ENCODE assay signal across 1 cellular context in the genomic region with DNA sequence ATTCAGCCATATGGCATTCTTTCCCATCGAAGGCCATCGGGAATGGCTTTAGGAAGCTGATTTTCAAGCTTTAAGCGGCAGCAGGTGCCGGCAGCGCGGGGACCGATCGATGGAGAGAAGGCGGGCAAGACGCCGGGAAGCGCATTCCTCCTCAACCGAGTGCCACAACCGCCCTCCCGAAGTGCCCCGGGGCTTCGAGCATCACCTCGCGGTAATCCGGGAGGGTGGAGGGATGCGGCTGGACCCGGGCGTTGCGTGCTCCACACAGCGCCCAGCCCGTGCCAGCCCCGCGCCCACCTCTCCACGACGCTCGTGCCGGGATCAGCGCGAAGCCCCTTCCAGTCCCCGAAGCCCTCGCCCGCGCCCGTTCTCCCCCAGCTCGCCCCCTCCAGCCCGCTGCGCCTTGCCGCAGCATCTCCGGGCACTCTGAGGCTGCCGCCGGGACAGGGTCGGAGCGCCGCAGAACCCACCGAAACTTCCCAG.
TF ChIP-seq lines count a peak whose summit lies in the region.

No MANE protein-coding gene starts in this region.

TF ChIP-seq in HEK293, 187 proteins besides CTCF, POLR2A, EP300 and RAD21 (continued from another document and continues in another):
- TF ChIP-seq, protein P1, sequence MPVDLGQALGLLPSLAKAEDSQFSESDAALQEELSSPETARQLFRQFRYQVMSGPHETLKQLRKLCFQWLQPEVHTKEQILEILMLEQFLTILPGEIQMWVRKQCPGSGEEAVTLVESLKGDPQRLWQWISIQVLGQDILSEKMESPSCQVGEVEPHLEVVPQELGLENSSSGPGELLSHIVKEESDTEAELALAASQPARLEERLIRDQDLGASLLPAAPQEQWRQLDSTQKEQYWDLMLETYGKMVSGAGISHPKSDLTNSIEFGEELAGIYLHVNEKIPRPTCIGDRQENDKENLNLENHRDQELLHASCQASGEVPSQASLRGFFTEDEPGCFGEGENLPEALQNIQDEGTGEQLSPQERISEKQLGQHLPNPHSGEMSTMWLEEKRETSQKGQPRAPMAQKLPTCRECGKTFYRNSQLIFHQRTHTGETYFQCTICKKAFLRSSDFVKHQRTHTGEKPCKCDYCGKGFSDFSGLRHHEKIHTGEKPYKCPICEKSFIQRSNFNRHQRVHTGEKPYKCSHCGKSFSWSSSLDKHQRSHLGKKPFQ (tag by site-specific recombination; IDR thresholded peaks at IDR 0.05) = no peak
- TF ChIP-seq, protein P2, sequence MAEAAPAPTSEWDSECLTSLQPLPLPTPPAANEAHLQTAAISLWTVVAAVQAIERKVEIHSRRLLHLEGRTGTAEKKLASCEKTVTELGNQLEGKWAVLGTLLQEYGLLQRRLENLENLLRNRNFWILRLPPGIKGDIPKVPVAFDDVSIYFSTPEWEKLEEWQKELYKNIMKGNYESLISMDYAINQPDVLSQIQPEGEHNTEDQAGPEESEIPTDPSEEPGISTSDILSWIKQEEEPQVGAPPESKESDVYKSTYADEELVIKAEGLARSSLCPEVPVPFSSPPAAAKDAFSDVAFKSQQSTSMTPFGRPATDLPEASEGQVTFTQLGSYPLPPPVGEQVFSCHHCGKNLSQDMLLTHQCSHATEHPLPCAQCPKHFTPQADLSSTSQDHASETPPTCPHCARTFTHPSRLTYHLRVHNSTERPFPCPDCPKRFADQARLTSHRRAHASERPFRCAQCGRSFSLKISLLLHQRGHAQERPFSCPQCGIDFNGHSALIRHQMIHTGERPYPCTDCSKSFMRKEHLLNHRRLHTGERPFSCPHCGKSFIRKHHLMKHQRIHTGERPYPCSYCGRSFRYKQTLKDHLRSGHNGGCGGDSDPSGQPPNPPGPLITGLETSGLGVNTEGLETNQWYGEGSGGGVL (tag by site-specific recombination; IDR thresholded peaks at IDR 0.05) = peak; percentile 53; the same call in 1 of the 2 replicates
- TF ChIP-seq, protein P3, sequence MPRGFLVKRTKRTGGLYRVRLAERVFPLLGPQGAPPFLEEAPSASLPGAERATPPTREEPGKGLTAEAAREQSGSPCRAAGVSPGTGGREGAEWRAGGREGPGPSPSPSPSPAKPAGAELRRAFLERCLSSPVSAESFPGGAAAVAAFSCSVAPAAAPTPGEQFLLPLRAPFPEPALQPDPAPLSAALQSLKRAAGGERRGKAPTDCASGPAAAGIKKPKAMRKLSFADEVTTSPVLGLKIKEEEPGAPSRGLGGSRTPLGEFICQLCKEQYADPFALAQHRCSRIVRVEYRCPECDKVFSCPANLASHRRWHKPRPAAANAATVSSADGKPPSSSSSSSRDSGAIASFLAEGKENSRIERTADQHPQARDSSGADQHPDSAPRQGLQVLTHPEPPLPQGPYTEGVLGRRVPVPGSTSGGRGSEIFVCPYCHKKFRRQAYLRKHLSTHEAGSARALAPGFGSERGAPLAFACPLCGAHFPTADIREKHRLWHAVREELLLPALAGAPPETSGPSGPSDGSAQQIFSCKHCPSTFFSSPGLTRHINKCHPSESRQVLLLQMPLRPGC (tag by site-specific recombination; IDR thresholded peaks at IDR 0.05) = 0 out of 2 replicates have a peak, but pooled peaks have one; percentile 24
- TF ChIP-seq, protein P4, sequence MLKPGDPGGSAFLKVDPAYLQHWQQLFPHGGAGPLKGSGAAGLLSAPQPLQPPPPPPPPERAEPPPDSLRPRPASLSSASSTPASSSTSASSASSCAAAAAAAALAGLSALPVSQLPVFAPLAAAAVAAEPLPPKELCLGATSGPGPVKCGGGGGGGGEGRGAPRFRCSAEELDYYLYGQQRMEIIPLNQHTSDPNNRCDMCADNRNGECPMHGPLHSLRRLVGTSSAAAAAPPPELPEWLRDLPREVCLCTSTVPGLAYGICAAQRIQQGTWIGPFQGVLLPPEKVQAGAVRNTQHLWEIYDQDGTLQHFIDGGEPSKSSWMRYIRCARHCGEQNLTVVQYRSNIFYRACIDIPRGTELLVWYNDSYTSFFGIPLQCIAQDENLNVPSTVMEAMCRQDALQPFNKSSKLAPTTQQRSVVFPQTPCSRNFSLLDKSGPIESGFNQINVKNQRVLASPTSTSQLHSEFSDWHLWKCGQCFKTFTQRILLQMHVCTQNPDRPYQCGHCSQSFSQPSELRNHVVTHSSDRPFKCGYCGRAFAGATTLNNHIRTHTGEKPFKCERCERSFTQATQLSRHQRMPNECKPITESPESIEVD (tag by site-specific recombination; IDR thresholded peaks at IDR 0.05) = no peak
- TF ChIP-seq, protein P5, sequence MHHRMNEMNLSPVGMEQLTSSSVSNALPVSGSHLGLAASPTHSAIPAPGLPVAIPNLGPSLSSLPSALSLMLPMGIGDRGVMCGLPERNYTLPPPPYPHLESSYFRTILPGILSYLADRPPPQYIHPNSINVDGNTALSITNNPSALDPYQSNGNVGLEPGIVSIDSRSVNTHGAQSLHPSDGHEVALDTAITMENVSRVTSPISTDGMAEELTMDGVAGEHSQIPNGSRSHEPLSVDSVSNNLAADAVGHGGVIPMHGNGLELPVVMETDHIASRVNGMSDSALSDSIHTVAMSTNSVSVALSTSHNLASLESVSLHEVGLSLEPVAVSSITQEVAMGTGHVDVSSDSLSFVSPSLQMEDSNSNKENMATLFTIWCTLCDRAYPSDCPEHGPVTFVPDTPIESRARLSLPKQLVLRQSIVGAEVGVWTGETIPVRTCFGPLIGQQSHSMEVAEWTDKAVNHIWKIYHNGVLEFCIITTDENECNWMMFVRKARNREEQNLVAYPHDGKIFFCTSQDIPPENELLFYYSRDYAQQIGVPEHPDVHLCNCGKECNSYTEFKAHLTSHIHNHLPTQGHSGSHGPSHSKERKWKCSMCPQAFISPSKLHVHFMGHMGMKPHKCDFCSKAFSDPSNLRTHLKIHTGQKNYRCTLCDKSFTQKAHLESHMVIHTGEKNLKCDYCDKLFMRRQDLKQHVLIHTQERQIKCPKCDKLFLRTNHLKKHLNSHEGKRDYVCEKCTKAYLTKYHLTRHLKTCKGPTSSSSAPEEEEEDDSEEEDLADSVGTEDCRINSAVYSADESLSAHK (tag by site-specific recombination; IDR thresholded peaks at IDR 0.05) = no peak
- TF ChIP-seq ZNF544 (tag by site-specific recombination; IDR thresholded peaks at IDR 0.05) (no peak), ZNF155 (tag by site-specific recombination; IDR thresholded peaks at IDR 0.05) (no peak), ZNF391 (tag by site-specific recombination; IDR thresholded peaks at IDR 0.05; ENCODE audit: borderline replicate concordance, low read depth) (no peak), ZNF600 (tag by site-specific recombination; IDR thresholded peaks at IDR 0.05) (peak; percentile 82), ZNF121 (tag by site-specific recombination; IDR thresholded peaks at IDR 0.05) (no peak), ZNF114 (tag by site-specific recombination; IDR thresholded peaks at IDR 0.05) (no peak), ZNF37A (tag by site-specific recombination; IDR thresholded peaks at IDR 0.05) (no peak), ZBTB20 (tag by site-specific recombination; IDR thresholded peaks at IDR 0.05) (peak; percentile 88), ZNF777 (tag by site-specific recombination; IDR thresholded peaks at IDR 0.05; ENCODE audit: borderline replicate concordance) (peak; percentile 76; the same call in 1 of the 2 replicates), ZBTB8A (tag by site-specific recombination; IDR thresholded peaks at IDR 0.05) (peak; percentile 96), ZNF433 (tag by site-specific recombination; IDR thresholded peaks at IDR 0.05; ENCODE audit: low read depth) (no peak), ZNF426 (tag by site-specific recombination; IDR thresholded peaks at IDR 0.05) (no peak), YY2 (tag by site-specific recombination; IDR thresholded peaks at IDR 0.05) (no peak), GFI1B (tag by site-specific recombination; IDR thresholded peaks at IDR 0.05) (no peak), ZNF623 (tag by site-specific recombination; IDR thresholded peaks at IDR 0.05) (no peak), ZNF10 (tag by site-specific recombination; IDR thresholded peaks at IDR 0.05) (peak; percentile 93), ZNF146 (tag by site-specific recombination; IDR thresholded peaks at IDR 0.05) (no peak), KLF9 (tag by site-specific recombination; IDR thresholded peaks at IDR 0.05; ENCODE audit: low read depth) (peak; percentile 25; the same call in 1 of the 2 replicates), ZNF555 (tag by site-specific recombination; conservative IDR thresholded peaks at IDR 0.05) (no peak), SALL2 (tag by site-specific recombination; IDR thresholded peaks at IDR 0.05; ENCODE audit: borderline replicate concordance) (no peak), WT1 (tag by site-specific recombination; IDR thresholded peaks at IDR 0.05) (0 out of 2 replicates have a peak, but pooled peaks have one; percentile 20), SP7 (tag by site-specific recombination; IDR thresholded peaks at IDR 0.05) (peak; percentile 66; the same call in 1 of the 2 replicates), ZNF157 (tag by site-specific recombination; IDR thresholded peaks at IDR 0.05) (no peak), ZBTB17 (tag by site-specific recombination; IDR thresholded peaks at IDR 0.05) (peak; percentile 67), HOXA7 (CRISPR knock-in tag; IDR thresholded peaks at IDR 0.05; ENCODE audit: borderline replicate concordance) (no peak), MEIS1 (CRISPR knock-in tag; IDR thresholded peaks at IDR 0.05; ENCODE audit: borderline replicate concordance) (no peak), ZNF311 (tag by site-specific recombination; IDR thresholded peaks at IDR 0.05; ENCODE audit: borderline replicate concordance) (no peak), ZNF132 (tag by site-specific recombination; IDR thresholded peaks at IDR 0.05; ENCODE audit: borderline replicate concordance) (no peak), ZNF211 (tag by site-specific recombination; IDR thresholded peaks at IDR 0.05; ENCODE audit: low read depth) (no peak), ZNF423 (tag by site-specific recombination; IDR thresholded peaks at IDR 0.05) (no peak)
- TF ChIP-seq, protein P6, sequence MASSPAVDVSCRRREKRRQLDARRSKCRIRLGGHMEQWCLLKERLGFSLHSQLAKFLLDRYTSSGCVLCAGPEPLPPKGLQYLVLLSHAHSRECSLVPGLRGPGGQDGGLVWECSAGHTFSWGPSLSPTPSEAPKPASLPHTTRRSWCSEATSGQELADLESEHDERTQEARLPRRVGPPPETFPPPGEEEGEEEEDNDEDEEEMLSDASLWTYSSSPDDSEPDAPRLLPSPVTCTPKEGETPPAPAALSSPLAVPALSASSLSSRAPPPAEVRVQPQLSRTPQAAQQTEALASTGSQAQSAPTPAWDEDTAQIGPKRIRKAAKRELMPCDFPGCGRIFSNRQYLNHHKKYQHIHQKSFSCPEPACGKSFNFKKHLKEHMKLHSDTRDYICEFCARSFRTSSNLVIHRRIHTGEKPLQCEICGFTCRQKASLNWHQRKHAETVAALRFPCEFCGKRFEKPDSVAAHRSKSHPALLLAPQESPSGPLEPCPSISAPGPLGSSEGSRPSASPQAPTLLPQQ (tag by site-specific recombination; IDR thresholded peaks at IDR 0.05) = peak; percentile 63; the same call in 1 of the 2 replicates
- TF ChIP-seq, protein P7, sequence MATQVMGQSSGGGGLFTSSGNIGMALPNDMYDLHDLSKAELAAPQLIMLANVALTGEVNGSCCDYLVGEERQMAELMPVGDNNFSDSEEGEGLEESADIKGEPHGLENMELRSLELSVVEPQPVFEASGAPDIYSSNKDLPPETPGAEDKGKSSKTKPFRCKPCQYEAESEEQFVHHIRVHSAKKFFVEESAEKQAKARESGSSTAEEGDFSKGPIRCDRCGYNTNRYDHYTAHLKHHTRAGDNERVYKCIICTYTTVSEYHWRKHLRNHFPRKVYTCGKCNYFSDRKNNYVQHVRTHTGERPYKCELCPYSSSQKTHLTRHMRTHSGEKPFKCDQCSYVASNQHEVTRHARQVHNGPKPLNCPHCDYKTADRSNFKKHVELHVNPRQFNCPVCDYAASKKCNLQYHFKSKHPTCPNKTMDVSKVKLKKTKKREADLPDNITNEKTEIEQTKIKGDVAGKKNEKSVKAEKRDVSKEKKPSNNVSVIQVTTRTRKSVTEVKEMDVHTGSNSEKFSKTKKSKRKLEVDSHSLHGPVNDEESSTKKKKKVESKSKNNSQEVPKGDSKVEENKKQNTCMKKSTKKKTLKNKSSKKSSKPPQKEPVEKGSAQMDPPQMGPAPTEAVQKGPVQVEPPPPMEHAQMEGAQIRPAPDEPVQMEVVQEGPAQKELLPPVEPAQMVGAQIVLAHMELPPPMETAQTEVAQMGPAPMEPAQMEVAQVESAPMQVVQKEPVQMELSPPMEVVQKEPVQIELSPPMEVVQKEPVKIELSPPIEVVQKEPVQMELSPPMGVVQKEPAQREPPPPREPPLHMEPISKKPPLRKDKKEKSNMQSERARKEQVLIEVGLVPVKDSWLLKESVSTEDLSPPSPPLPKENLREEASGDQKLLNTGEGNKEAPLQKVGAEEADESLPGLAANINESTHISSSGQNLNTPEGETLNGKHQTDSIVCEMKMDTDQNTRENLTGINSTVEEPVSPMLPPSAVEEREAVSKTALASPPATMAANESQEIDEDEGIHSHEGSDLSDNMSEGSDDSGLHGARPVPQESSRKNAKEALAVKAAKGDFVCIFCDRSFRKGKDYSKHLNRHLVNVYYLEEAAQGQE (tag by site-specific recombination; IDR thresholded peaks at IDR 0.05) = no peak; the same call in 1 of the 2 replicates
- TF ChIP-seq, protein P8, sequence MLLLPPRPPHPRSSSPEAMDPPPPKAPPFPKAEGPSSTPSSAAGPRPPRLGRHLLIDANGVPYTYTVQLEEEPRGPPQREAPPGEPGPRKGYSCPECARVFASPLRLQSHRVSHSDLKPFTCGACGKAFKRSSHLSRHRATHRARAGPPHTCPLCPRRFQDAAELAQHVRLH (tag by site-specific recombination; IDR thresholded peaks at IDR 0.05) = no peak
- TF ChIP-seq, protein P9, sequence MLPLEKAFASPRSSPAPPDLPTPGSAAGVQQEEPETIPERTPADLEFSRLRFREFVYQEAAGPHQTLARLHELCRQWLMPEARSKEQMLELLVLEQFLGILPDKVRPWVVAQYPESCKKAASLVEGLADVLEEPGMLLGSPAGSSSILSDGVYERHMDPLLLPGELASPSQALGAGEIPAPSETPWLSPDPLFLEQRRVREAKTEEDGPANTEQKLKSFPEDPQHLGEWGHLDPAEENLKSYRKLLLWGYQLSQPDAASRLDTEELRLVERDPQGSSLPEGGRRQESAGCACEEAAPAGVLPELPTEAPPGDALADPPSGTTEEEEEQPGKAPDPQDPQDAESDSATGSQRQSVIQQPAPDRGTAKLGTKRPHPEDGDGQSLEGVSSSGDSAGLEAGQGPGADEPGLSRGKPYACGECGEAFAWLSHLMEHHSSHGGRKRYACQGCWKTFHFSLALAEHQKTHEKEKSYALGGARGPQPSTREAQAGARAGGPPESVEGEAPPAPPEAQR (tag by site-specific recombination; IDR thresholded peaks at IDR 0.05) = no peak
- TF ChIP-seq, protein P10, sequence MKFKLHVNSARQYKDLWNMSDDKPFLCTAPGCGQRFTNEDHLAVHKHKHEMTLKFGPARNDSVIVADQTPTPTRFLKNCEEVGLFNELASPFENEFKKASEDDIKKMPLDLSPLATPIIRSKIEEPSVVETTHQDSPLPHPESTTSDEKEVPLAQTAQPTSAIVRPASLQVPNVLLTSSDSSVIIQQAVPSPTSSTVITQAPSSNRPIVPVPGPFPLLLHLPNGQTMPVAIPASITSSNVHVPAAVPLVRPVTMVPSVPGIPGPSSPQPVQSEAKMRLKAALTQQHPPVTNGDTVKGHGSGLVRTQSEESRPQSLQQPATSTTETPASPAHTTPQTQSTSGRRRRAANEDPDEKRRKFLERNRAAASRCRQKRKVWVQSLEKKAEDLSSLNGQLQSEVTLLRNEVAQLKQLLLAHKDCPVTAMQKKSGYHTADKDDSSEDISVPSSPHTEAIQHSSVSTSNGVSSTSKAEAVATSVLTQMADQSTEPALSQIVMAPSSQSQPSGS (tag by site-specific recombination; IDR thresholded peaks at IDR 0.05; ENCODE audit: low read depth) = no peak
